In the genomic region with DNA sequence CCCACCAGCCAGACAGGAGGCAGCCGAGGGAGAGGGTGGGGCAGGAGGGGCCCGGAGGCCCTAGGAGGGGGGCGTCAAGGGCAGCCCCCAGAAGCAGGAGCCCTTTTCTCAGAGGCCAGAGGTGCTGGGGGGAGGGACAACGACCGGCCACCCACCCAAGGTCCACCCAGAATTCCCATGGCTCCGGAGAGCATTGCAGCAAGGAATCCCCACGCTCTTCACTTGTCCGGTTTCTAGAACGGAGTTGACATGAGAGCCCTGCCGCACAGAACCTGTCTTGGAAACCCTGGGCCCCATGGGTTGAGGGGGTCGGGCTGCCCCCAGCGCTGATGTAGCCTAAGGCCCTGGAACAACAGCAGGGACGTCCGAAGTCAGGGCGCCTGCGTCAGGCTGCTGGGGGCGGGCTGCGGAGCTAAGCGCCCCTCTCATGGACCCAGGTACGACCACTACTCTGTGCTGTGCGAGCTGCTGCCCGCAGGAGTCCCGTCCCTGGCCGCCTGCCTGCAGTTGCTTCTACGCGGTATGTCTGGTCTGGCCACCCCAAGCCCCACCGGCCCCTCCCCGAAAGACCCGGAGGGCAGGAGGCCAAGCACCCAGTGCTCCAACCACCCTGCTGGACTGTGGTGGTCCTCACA, we compare ENCODE assay signal across 2 cellular contexts.
TF ChIP-seq lines count a peak whose summit lies in the region.

No MANE protein-coding gene starts in this region.

TF ChIP-seq in GM23338, 12 proteins besides CTCF, POLR2A, EP300 and RAD21:
- TF ChIP-seq ZNF331 (CRISPR knock-in tag; IDR thresholded peaks at IDR 0.05; ENCODE audit: low read depth), result no peak

TF ChIP-seq in H1, 55 proteins besides CTCF, POLR2A, EP300 and RAD21:
- TF ChIP-seq RBBP5 (IDR thresholded peaks at IDR 0.05; ENCODE audit: borderline replicate concordance, low read depth, low read length), result no peak
